8 cellular contexts compared by ENCODE assay signal in genomic region chr2:25982968-25983280, GRCh38. TPM values are rescaled to one million over a fixed set of nuclear protein-coding genes. Genes with fewer than 3 reads are reported as not detected.
DNase-seq lines count a peak whose midpoint lies in the region; ATAC-seq and TF ChIP-seq lines count a peak whose summit lies in the region.

No MANE protein-coding gene starts in this region.

- no peaks in the 10 kb centered on the region for H3K27me3 ChIP-seq in heart left ventricle
- H3K27me3 ChIP-seq in mammary epithelial cell (ENCODE audit: insufficient read depth, low read length) = no peaks in the 10 kb centered on the region

- dilution Hi-C loops in mammary epithelial cell (cut with HindIII; ENCODE audit: low sequenced_read_pairs) = no loop called here

- no TSS peak for BruUV-seq in mammary epithelial cell (replicated peaks; lab: Mats Ljungman, UMichigan)

- DNase-seq in heart left ventricle (no peak), left ventricle myocardium superior (no peak), mammary epithelial cell (no peak), A172 (ENCODE audit: low spot score) (no peak), NCI-H1694 (lab: John Stamatoyannopoulos, UW) (no peak)

- peaks cover 35% of the 10 kb centered on the region for H3K79me2 ChIP-seq in mammary epithelial cell (ENCODE audit: insufficient read depth, low read length)

- peak overlapping the region; percentile 100 for H3K4me2 ChIP-seq in mammary epithelial cell (ENCODE audit: insufficient read depth, low read depth, low read length)

- CTCF ChIA-PET in mammary epithelial cell (lab: Charles Lee; ENCODE audit: low non-redundant PET) = interaction anchor here (0.5 kb wide), 1 partner anchor 26 kb away, joined by 6 read pairs; no protein-coding TSS in a partner anchor

- H3K4me3 ChIP-seq in heart left ventricle (peak overlapping the region; percentile 58 to 99 (median 82)), mammary epithelial cell (replicated peaks in 1 of 3; ENCODE audit: insufficient read depth in 1 of 3, low read depth in 2 of 3, low read length in 3 of 3) (peak overlapping the region; percentile 74 to 91 (median 78)), mesodermal cell (ENCODE audit: extremely low read depth, insufficient read depth, low read length, poor library complexity, severe bottlenecking) (peak overlapping the region; percentile 79), urinary bladder (ENCODE audit: low read depth, low read length) (peak overlapping the region; percentile 79)

- WGBS in heart left ventricle, 4 donors = 51 to 62% (median 55%) methylated on average over 15 of the region's 15 CpGs
- 20% methylated on average over 13 of the region's 15 CpGs for WGBS in mammary epithelial cell (ENCODE audit: low coverage, missing lambda C conversion rate)
- 72 to 78% methylated on average over 15 of the region's 15 CpGs for WGBS in mesodermal cell (ENCODE audit: insufficient coverage in 2 of 2), 2 experiments
- WGBS in urinary bladder = 46% methylated on average over 15 of the region's 15 CpGs

- no peak for ATAC-seq in heart left ventricle
- ATAC-seq in left ventricle myocardium superior = no peak
- ATAC-seq in GM21529 (IDR thresholded peaks at IDR 0.05; ENCODE audit: unreplicated experiment) = no peak

- H3K27ac ChIP-seq in heart left ventricle (peak overlapping the region in 4 of 12 donors; percentile 19 to 77 (median 70)), mammary epithelial cell (ENCODE audit: insufficient read depth, low read depth, low read length) (no peak overlapping the region), mesodermal cell (ENCODE audit: low read depth, low read length, severe bottlenecking) (no peak overlapping the region), urinary bladder (ENCODE audit: low read depth) (no peak overlapping the region)

- peaks cover 0 to 31% (median 12%) of the 10 kb centered on the region in 12 donors for H3K4me1 ChIP-seq in heart left ventricle
- peaks cover 26% of the 10 kb centered on the region for H3K4me1 ChIP-seq in mammary epithelial cell (ENCODE audit: insufficient read depth, low read length)
- H3K4me1 ChIP-seq in mesodermal cell (ENCODE audit: control insufficient read depth, insufficient read depth, low read length, poor library complexity, severe bottlenecking) = peaks cover 21% of the 10 kb centered on the region
- H3K4me1 ChIP-seq in urinary bladder (ENCODE audit: insufficient read depth) = no peaks in the 10 kb centered on the region

- H3K9me3 ChIP-seq in heart left ventricle (no peaks in the 10 kb centered on the region), mammary epithelial cell (replicated peaks; ENCODE audit: insufficient read depth, low read length) (no peaks in the 10 kb centered on the region), mesodermal cell (ENCODE audit: control insufficient read depth, low read length) (no peaks in the 10 kb centered on the region)

- no peak overlapping the region for H3K9ac ChIP-seq in mammary epithelial cell (ENCODE audit: insufficient read depth, low read length)

- in situ Hi-C loops in mammary epithelial cell (cut with MboI; ENCODE audit: low sequenced_read_pairs in 2 of 2) = loop anchor here in 1 of 2 donors (10.0 kb wide), 1 partner anchor 162 kb away; no protein-coding TSS in a partner anchor

- no peak for TF ChIP-seq POLR2A in heart left ventricle (IDR thresholded peaks at IDR 0.05)

- H3K36me3 ChIP-seq in heart left ventricle (no peaks in the 10 kb centered on the region), mammary epithelial cell (ENCODE audit: insufficient read depth, low read length) (no peaks in the 10 kb centered on the region), mesodermal cell (ENCODE audit: control insufficient read depth, insufficient read depth, low read length) (peaks cover 28% of the 10 kb centered on the region), urinary bladder (ENCODE audit: insufficient read depth) (no peaks in the 10 kb centered on the region)

- no peak for TF ChIP-seq CTCF in heart left ventricle (IDR thresholded peaks at IDR 0.05)
- no peak for TF ChIP-seq CTCF in mammary epithelial cell (conservative IDR thresholded peaks at IDR 0.05 in 1 of 2, IDR thresholded peaks at IDR 0.05 in 1 of 2; ENCODE audit: extremely low read depth in 1 of 2, insufficient read depth in 1 of 2, low read depth in 1 of 2, low read length in 2 of 2)

- peak overlapping the region; percentile 93 for H2AFZ ChIP-seq in mammary epithelial cell (ENCODE audit: low read depth, low read length)

- intact Hi-C loops in heart left ventricle (cut with DNase I) (no loop called here), left ventricle myocardium superior (cut with micrococcal nuclease) (no loop called here), mammary epithelial cell (cut with micrococcal nuclease) (loop anchor here (2.0 kb wide), 1 partner anchor 32 kb away; no protein-coding TSS in a partner anchor)

- no peaks in the 10 kb centered on the region for H4K20me1 ChIP-seq in mammary epithelial cell (ENCODE audit: insufficient read depth, low read length)

RNA-seq across cellular contexts. Expression of gene KIF3C, which starts 0.6 kb away (rescaled TPM):
- total RNA-seq in heart left ventricle (1 to 10 TPM in 8 of 9 donors, under 1 TPM in 1; 0.93 to 8.9 (median 3.1) TPM), left ventricle myocardium superior (3.1 TPM), mammary epithelial cell (10 to 100 TPM; 30.7 to 35.3 TPM), urinary bladder (5.4 TPM)
- polyA plus RNA-seq in heart left ventricle (1 to 10 TPM; 1.3 to 1.8 TPM), mammary epithelial cell (9.1 TPM), urinary bladder (6.9 TPM)
- polyA minus RNA-seq in mammary epithelial cell = 30.3 TPM
- 48.1 TPM for polyA plus RNA-seq in mesodermal cell (2013, experiment 1 of 2)
- 37.7 TPM for polyA plus RNA-seq in mesodermal cell (2013, experiment 2 of 2)
- total RNA-seq in A172 (2014; rRNA removed; shearing (Covaris generic)) = 29.6 and 38.8 TPM in 2 replicates

RNA-seq across cellular contexts. Expression of gene RAB10, which starts 51.0 kb away (rescaled TPM):
- total RNA-seq in heart left ventricle (100 to 1,000 TPM in 4 of 9 donors, 10 to 100 TPM in 5; 71.7 to 121 (median 99.7) TPM), left ventricle myocardium superior (101 TPM), mammary epithelial cell (100 to 1,000 TPM; 127 to 188 TPM), urinary bladder (106 TPM)
- polyA plus RNA-seq in heart left ventricle (10 to 100 TPM; 33.1 to 88.2 TPM), mammary epithelial cell (94.8 TPM), urinary bladder (80.0 TPM)
- 49.8 TPM for polyA minus RNA-seq in mammary epithelial cell
- polyA plus RNA-seq in mesodermal cell (2013, experiment 1 of 2) = 94.4 TPM
- 108 TPM for polyA plus RNA-seq in mesodermal cell (2013, experiment 2 of 2)
- 148 and 268 TPM in 2 replicates for total RNA-seq in A172 (2014; rRNA removed; shearing (Covaris generic))
